In genomic region chr18:12005542-12006487, GRCh38 we compare ENCODE assay signal across 2 cellular contexts.
TF ChIP-seq lines count a peak whose summit lies in the region.

No MANE protein-coding gene starts in this region.

TF ChIP-seq in GM23338, 12 proteins besides CTCF, POLR2A, EP300 and RAD21 (continued from another document):
- no peak for TF ChIP-seq ETS1 (IDR thresholded peaks at IDR 0.05)
- TF ChIP-seq NANOG (IDR thresholded peaks at IDR 0.05; ENCODE audit: borderline replicate concordance): no peak
- TF ChIP-seq STAT1 (IDR thresholded peaks at IDR 0.05; ENCODE audit: unreplicated experiment): no peak

TF ChIP-seq in GM12878, 131 proteins besides CTCF, POLR2A, EP300 and RAD21:
- TF ChIP-seq CEBPZ (IDR thresholded peaks at IDR 0.05; ENCODE audit: low read depth, low read length) (no peak), BACH1 (IDR thresholded peaks at IDR 0.05; ENCODE audit: borderline replicate concordance) (no peak), GABPA (IDR thresholded peaks at IDR 0.05; ENCODE audit: low read depth) (no peak), ZNF592 (IDR thresholded peaks at IDR 0.05) (no peak), PRDM15 (CRISPR knock-in tag; IDR thresholded peaks at IDR 0.05) (no peak), MYB (IDR thresholded peaks at IDR 0.05; ENCODE audit: borderline replicate concordance, low read depth, low read length) (no peak), JUNB (IDR thresholded peaks at IDR 0.05) (0 out of 2 replicates have a peak, but pooled peaks have one; percentile 23)
